ENCODE assay signal across 3 cellular contexts in the genomic region with DNA sequence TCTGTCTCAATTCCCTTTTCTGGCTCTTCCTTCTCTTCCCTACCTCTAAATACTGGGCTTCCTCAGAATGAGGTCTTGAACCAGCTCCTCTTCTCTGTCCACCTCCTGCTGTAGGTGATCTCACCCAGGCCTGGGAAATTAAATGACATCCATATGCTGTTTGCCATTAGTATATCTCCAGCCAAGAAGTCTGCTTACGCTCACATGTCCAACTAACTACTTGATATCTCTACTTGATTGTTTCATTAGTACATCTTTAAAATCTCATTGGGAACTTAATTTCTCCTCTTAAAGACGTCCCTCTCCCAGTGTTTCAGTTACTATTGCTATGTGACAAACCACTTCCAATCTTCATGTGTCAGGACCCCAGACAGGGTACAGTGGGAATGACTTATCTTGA.
"Had no signal": no experiment of that assay in that cellular context is flagged by ENCODE, and none has a peak within 500 bp of the region (broad histone marks: within the 10 kb centered on the region; RNA-seq: fewer than 3 reads in every experiment).

No MANE protein-coding gene starts in this region.

- ATAC-seq: GM12878 had no signal

- H3K4me3 ChIP-seq: GM12878 had no signal

- DNase-seq: GDM1, GF-D8 had no signal
